18 cellular contexts compared by ENCODE assay signal in genomic region chr1:9634582-9634981, GRCh38.
"Had no signal": no experiment of that assay in that cellular context is flagged by ENCODE, and none has a peak within 500 bp of the region (broad histone marks: within the 10 kb centered on the region; RNA-seq: fewer than 3 reads in every experiment).

No MANE protein-coding gene starts in this region.

- H3K27me3 Mint-ChIP-seq: dendritic cell treated with granulocyte-macrophage colony-stimulating factor and Interleukin-4, amounts not matched to agents 40 ng/mL and 50 ng/mL, for 4 days had no signal

- DNase-seq: activated effector memory CD4-positive, alpha-beta T cell treated with anti-CD3 and anti-CD28 coated beads, Interleukin-2, amount 50 U/mL, for 16 hours; cerebellar nuclear complex; effector memory CD4-positive, alpha-beta T cell; foreskin melanocyte; head of caudate nucleus; mesendoderm; nephron progenitor cell; occipital lobe; SJCRH30; stimulated activated CD4-positive, alpha-beta T cell treated with anti-CD3 and anti-CD28 coated beads, Interleukin-15, amount 100 ng/mL, for 24 hours; stimulated activated CD4-positive, alpha-beta T cell treated with anti-CD3 and anti-CD28 coated beads, Interleukin-4, amount 100 ng/mL, for 24 hours; stomach; upper lobe of right lung had no signal

- H3K4me1 ChIP-seq: ascending aorta, breast epithelium, SJCRH30, stomach, upper lobe of right lung had no signal

- H3K27ac Mint-ChIP-seq: dendritic cell treated with granulocyte-macrophage colony-stimulating factor and Interleukin-4, amounts not matched to agents 40 ng/mL and 50 ng/mL, for 4 days; nephron progenitor cell had no signal

- H3K27ac ChIP-seq: ascending aorta, breast epithelium, SJCRH30, stomach, thoracic aorta, upper lobe of right lung had no signal

- ATAC-seq: activated CD4-positive, CD25-positive, alpha-beta regulatory T cell treated with anti-CD3 and anti-CD28 coated beads, Interleukin-2, amount 50 U/mL, for 24 hours; upper lobe of right lung had no signal

- H3K27me3 ChIP-seq: ascending aorta, breast epithelium, SJCRH30, upper lobe of right lung had no signal

- H3K4me3 ChIP-seq: ascending aorta, breast epithelium, SJCRH30, stomach, thoracic aorta, upper lobe of right lung had no signal

- H3K4me3 Mint-ChIP-seq: dendritic cell treated with granulocyte-macrophage colony-stimulating factor and Interleukin-4, amounts not matched to agents 40 ng/mL and 50 ng/mL, for 4 days; nephron progenitor cell had no signal

- H3K36me3 ChIP-seq: ascending aorta, breast epithelium, SJCRH30, stomach, thoracic aorta, upper lobe of right lung had no signal

- H3K9me3 ChIP-seq: ascending aorta, breast epithelium, stomach, thoracic aorta, upper lobe of right lung had no signal

- H3K4me1 Mint-ChIP-seq: nephron progenitor cell had no signal

- H3K9me3 Mint-ChIP-seq: dendritic cell treated with granulocyte-macrophage colony-stimulating factor and Interleukin-4, amounts not matched to agents 40 ng/mL and 50 ng/mL, for 4 days had no signal
